ENCODE assay signal across 1 cellular context in the genomic region with DNA sequence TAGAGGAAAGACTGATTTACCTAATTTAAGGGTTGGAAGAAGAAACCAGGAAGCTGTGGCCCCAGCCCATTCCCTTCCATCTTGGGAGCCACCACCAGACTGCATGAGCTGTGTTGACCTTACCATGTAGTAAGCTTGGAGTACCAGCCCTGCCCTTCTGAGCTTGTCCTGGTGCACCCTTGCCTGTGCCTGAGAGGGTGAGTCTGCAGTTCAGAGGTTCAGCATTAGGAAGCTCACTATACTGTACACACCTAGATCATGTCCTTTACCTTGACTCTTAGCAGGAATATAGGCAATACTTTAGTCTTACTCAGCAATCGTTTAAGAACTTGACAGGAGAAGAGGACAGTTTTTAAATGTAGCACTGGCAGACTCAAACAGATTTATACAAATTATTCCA.
TF ChIP-seq lines count a peak whose summit lies in the region.

No MANE protein-coding gene starts in this region.

TF ChIP-seq in HepG2, 621 proteins besides CTCF, POLR2A, EP300 and RAD21:
- TF ChIP-seq ESRRA (CRISPR knock-in tag; IDR thresholded peaks at IDR 0.05; ENCODE audit: low read depth), result no peak
- TF ChIP-seq PAX8 (CRISPR knock-in tag; IDR thresholded peaks at IDR 0.05; ENCODE audit: borderline replicate concordance), result no peak
- no peak for TF ChIP-seq ZNF34 (CRISPR knock-in tag; IDR thresholded peaks at IDR 0.05; ENCODE audit: borderline replicate concordance)
- TF ChIP-seq, protein P1, sequence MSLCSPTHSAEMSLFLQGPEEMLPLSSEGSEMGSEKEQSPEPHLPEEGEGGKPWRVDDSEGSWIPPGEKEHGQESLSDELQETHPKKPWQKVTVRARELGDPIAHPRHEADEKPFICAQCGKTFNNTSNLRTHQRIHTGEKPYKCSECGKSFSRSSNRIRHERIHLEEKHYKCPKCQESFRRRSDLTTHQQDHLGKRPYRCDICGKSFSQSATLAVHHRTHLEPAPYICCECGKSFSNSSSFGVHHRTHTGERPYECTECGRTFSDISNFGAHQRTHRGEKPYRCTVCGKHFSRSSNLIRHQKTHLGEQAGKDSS (CRISPR knock-in tag; IDR thresholded peaks at IDR 0.05; ENCODE audit: borderline replicate concordance, low read depth), result no peak
- TF ChIP-seq NBN (conservative IDR thresholded peaks at IDR 0.05), result no peak
